Comparison of ENCODE assay signal across 8 cellular contexts in genomic region chr4:67575232-67575888, GRCh38. TPM values are rescaled to one million over a fixed set of nuclear protein-coding genes. Genes with fewer than 3 reads are reported as not detected.
DNase-seq lines count a peak whose midpoint lies in the region; ATAC-seq, FAIRE-seq and TF ChIP-seq lines count a peak whose summit lies in the region.

No MANE protein-coding gene starts in this region.

- FAIRE-seq in GM12891 (lab: Jason Lieb, UNC), result peak; percentile 97

- H3K4me1 ChIP-seq in skeletal muscle satellite cell (ENCODE audit: control insufficient read depth, insufficient read depth, low read length) (peaks cover 3% of the 10 kb centered on the region), mesenchymal stem cell (ENCODE audit: control insufficient read depth, insufficient read depth, low read depth, low read length) (no peaks in the 10 kb centered on the region)

- no peak overlapping the region for H2AK5ac ChIP-seq in mesenchymal stem cell (ENCODE audit: low read length, severe bottlenecking)

- H3K79me2 ChIP-seq in SU-DHL-6 (ENCODE audit: insufficient read depth, low read length), result no peaks in the 10 kb centered on the region; the same call in 1 of the 2 replicates

- peak overlapping the region; percentile 43 for H3K9ac ChIP-seq in SU-DHL-6 (ENCODE audit: low read length)
- no peak overlapping the region for H3K9ac ChIP-seq in skeletal muscle satellite cell (ENCODE audit: low read depth, low read length)
- no peak overlapping the region for H3K9ac ChIP-seq in mesenchymal stem cell (ENCODE audit: low read length)

- H3K14ac ChIP-seq in mesenchymal stem cell (ENCODE audit: low read length in 2 of 2), result no peak overlapping the region

- no peaks in the 10 kb centered on the region for H4K20me1 ChIP-seq in SU-DHL-6 (ENCODE audit: low read depth, low read length)

- H3K4me3 ChIP-seq in HL-60 (replicated peaks; ENCODE audit: insufficient read depth, low read length) (peak overlapping the region; percentile 16), SU-DHL-6 (ENCODE audit: insufficient read depth, low read length, poor library complexity, severe bottlenecking) (peak overlapping the region; percentile 46), skeletal muscle satellite cell (ENCODE audit: low read length) (peak overlapping the region; percentile 40), mesenchymal stem cell (ENCODE audit: insufficient read depth in 1 of 2, low read depth in 1 of 2, low read length in 2 of 2) (no peak overlapping the region)

- no peak overlapping the region for H3K4ac ChIP-seq in mesenchymal stem cell (ENCODE audit: low read depth in 1 of 2, low read length in 2 of 2)

- H4K91ac ChIP-seq in mesenchymal stem cell (ENCODE audit: low read length), result no peak overlapping the region

- no peak overlapping the region for H3K18ac ChIP-seq in mesenchymal stem cell (ENCODE audit: low read depth in 1 of 2, low read length in 2 of 2)

- H3K79me1 ChIP-seq in mesenchymal stem cell (replicated peaks; ENCODE audit: low read length, poor library complexity, severe bottlenecking), result no peaks in the 10 kb centered on the region

- H4K8ac ChIP-seq in mesenchymal stem cell (ENCODE audit: low read length), result no peak overlapping the region

- H3K4me2 ChIP-seq in SU-DHL-6 (ENCODE audit: low read depth, low read length, poor library complexity, severe bottlenecking) (peak overlapping the region; percentile 90), skeletal muscle satellite cell (ENCODE audit: low read length) (peak overlapping the region; percentile 58), mesenchymal stem cell (ENCODE audit: low read length, poor library complexity, severe bottlenecking) (no peak overlapping the region)

- no peak overlapping the region for H3K23ac ChIP-seq in mesenchymal stem cell (ENCODE audit: low read length in 2 of 2)

- H2BK5ac ChIP-seq in mesenchymal stem cell (ENCODE audit: low read depth, low read length, poor library complexity, severe bottlenecking), result no peak overlapping the region

- no peaks in the 10 kb centered on the region for H3K27me3 ChIP-seq in HL-60 (ENCODE audit: insufficient read depth, poor library complexity, severe bottlenecking)
- no peaks in the 10 kb centered on the region for H3K27me3 ChIP-seq in SU-DHL-6 (ENCODE audit: low read length)
- H3K27me3 ChIP-seq in skeletal muscle satellite cell (ENCODE audit: control insufficient read depth, insufficient read depth, low read length), result no peaks in the 10 kb centered on the region
- H3K27me3 ChIP-seq in mesenchymal stem cell (ENCODE audit: control insufficient read depth in 1 of 2, insufficient read depth in 1 of 2, low read length in 2 of 2), result no peaks in the 10 kb centered on the region

- H3K27ac ChIP-seq in HL-60 (replicated peaks) (peak overlapping the region; percentile 63), SU-DHL-6 (ENCODE audit: low read depth, low read length) (peak overlapping the region; percentile 95), mesenchymal stem cell (ENCODE audit: low read length, poor library complexity, severe bottlenecking) (no peak overlapping the region)

- H3K9me3 ChIP-seq in SU-DHL-6 (ENCODE audit: insufficient read depth, low read length), result no peaks in the 10 kb centered on the region
- H3K9me3 ChIP-seq in skeletal muscle satellite cell (replicated peaks; ENCODE audit: low read length), result no peaks in the 10 kb centered on the region
- H3K9me3 ChIP-seq in mesenchymal stem cell (ENCODE audit: control insufficient read depth, low read length), result no peaks in the 10 kb centered on the region

- no peak overlapping the region for H2BK12ac ChIP-seq in mesenchymal stem cell (ENCODE audit: low read length in 2 of 2)

- H2BK15ac ChIP-seq in mesenchymal stem cell (ENCODE audit: low read depth, poor library complexity, severe bottlenecking), result no peak overlapping the region

- no peak overlapping the region for H2AFZ ChIP-seq in SU-DHL-6 (ENCODE audit: low read depth, low read length, severe bottlenecking)
- H2AFZ ChIP-seq in mesenchymal stem cell (ENCODE audit: low read depth, low read length), result no peak overlapping the region

- no peak overlapping the region for H2BK120ac ChIP-seq in mesenchymal stem cell (ENCODE audit: low read depth, low read length)

- TF ChIP-seq CTCF in HL-60 (IDR thresholded peaks at IDR 0.05; ENCODE audit: insufficient read depth, low read length) (no peak), SU-DHL-6 (IDR thresholded peaks at IDR 0.05; ENCODE audit: insufficient read depth, low read length, poor library complexity, severe bottlenecking) (no peak)

- 94% methylated on average over 9 of the region's 9 CpGs for WGBS in mesenchymal stem cell

- no peak for DNase-seq in GM12891 (ENCODE audit: insufficient read length, low spot score)
- peak; percentile 21 to 63 for DNase-seq in HL-60 (ENCODE audit: low read depth in 1 of 2, low spot score in 1 of 2)
- no peak for DNase-seq in cerebellar nuclear complex (lab: John Stamatoyannopoulos, UW)
- no peak for DNase-seq in amniotic stem cell (lab: John Stamatoyannopoulos, UW)
- DNase-seq in mesenchymal stem cell, result no peak

- peak; percentile 21; the same call in 1 of the 2 replicates for TF ChIP-seq POLR2A in GM12891 (IDR thresholded peaks at IDR 0.05; ENCODE audit: low read depth, low read length)

- H3F3A ChIP-seq in SU-DHL-6 (ENCODE audit: insufficient read depth), result peaks cover 29% of the 10 kb centered on the region

- peak; percentile 88 for ATAC-seq in GM21529 (IDR thresholded peaks at IDR 0.05; ENCODE audit: unreplicated experiment)

- H3K9me2 ChIP-seq in SU-DHL-6 (replicated peaks; ENCODE audit: insufficient read depth, low read length), result no peaks in the 10 kb centered on the region

- H3K36me3 ChIP-seq in SU-DHL-6 (ENCODE audit: low read length) (peaks cover 12% of the 10 kb centered on the region; the same call in 1 of the 2 replicates), skeletal muscle satellite cell (ENCODE audit: insufficient read depth, low read length) (no peaks in the 10 kb centered on the region), mesenchymal stem cell (ENCODE audit: control insufficient read depth in 1 of 2, insufficient read depth in 2 of 2, low read depth in 1 of 2, low read length in 2 of 2) (no peaks in the 10 kb centered on the region)

TF ChIP-seq in GM12891, 5 proteins besides CTCF, POLR2A, EP300 and RAD21:
- TF ChIP-seq SPI1 (IDR thresholded peaks at IDR 0.05; ENCODE audit: low read depth, low read length) (peak; percentile 90), POLR2AphosphoS5 (IDR thresholded peaks at IDR 0.05; ENCODE audit: low read depth, low read length) (no peak), PAX5 (IDR thresholded peaks at IDR 0.05; ENCODE audit: insufficient read depth, low read length, severe bottlenecking) (no peak)

RNA-seq across cellular contexts. Expression of gene STAP1, which starts 16.8 kb away (rescaled TPM):
- 35.8 TPM for polyA plus RNA-seq in GM12891 (2012; ENCODE audit: low read depth, missing spikeins)
- total RNA-seq in skeletal muscle satellite cell (2012; rRNA removed), result not detected in 2 replicates
- not detected for polyA plus RNA-seq in mesenchymal stem cell (2013, experiment 1 of 2)
- not detected for polyA plus RNA-seq in mesenchymal stem cell (2013, experiment 2 of 2)

RNA-seq across cellular contexts. Expression of gene CENPC, which starts 30.1 kb away (rescaled TPM):
- polyA plus RNA-seq in GM12891 (2012; ENCODE audit: low read depth, missing spikeins), result 10.2 TPM
- 9.1 and 12.9 TPM in 2 replicates for total RNA-seq in skeletal muscle satellite cell (2012; rRNA removed)
- 6.0 TPM for polyA plus RNA-seq in mesenchymal stem cell (2013, experiment 1 of 2)
- polyA plus RNA-seq in mesenchymal stem cell (2013, experiment 2 of 2), result 6.6 TPM

Comparison
In these comparisons a context has a peak if more than half of its experiments do, and no peak if none do; other contexts are left out.
1. DNase-seq: peak in HL-60 (2 of 2); none in GM12891 (single experiment), cerebellar nuclear complex (0 of 2), amniotic stem cell (single experiment) and mesenchymal stem cell (single experiment).
2. H3K4me3 ChIP-seq: peak in HL-60 (single experiment), SU-DHL-6 (single experiment) and skeletal muscle satellite cell (single experiment); none in mesenchymal stem cell (0 of 2).